In genomic region chr2:70089946-70090523, GRCh38 we compare ENCODE assay signal across 8 cellular contexts. TPM values are rescaled to one million over a fixed set of nuclear protein-coding genes. Genes with fewer than 3 reads are reported as not detected.
DNase-seq lines count a peak whose midpoint lies in the region; ATAC-seq and TF ChIP-seq lines count a peak whose summit lies in the region.

No MANE protein-coding gene starts in this region.

- H3K36me3 Mint-ChIP-seq in natural killer cell: peaks cover 6% of the 10 kb centered on the region

- no peak for TF ChIP-seq CTCF in natural killer cell (IDR thresholded peaks at IDR 0.05)

- H3K4me3 Mint-ChIP-seq in natural killer cell: peak overlapping the region; percentile 97

- H4K20me1 ChIP-seq in BLaER1 treated with 17β-estradiol and CSF1 and Interleukin-3, amounts not matched to agents 10 nM and 100 nM: peaks cover 0 to 7% (median 0%) of the 10 kb centered on the region in 11 experiments; a peak in 3 of 22 replicates

- H3K9me3 ChIP-seq in BLaER1 treated with 17β-estradiol and CSF1 and Interleukin-3, amounts not matched to agents 10 nM and 100 nM (replicated peaks in 1 of 11): peaks cover 0 to 3% (median 0%) of the 10 kb centered on the region in 11 experiments; a peak in 2 of 22 replicates
- no peaks in the 10 kb centered on the region for H3K9me3 ChIP-seq in KOPT-K1 (ENCODE audit: insufficient read depth, low read length, poor library complexity, severe bottlenecking)

- H3K9me3 Mint-ChIP-seq in natural killer cell: no peaks in the 10 kb centered on the region

- H3K36me3 ChIP-seq in BLaER1 treated with 17β-estradiol and CSF1 and Interleukin-3, amounts not matched to agents 10 nM and 100 nM: peaks cover 8 to 21% (median 15%) of the 10 kb centered on the region in 11 experiments; a peak in 18 of 22 replicates
- H3K36me3 ChIP-seq in KOPT-K1 (ENCODE audit: insufficient read depth, low read length): peaks cover 30% of the 10 kb centered on the region

- peak overlapping the region; percentile 86 to 98 (median 92); a peak in 19 of 20 replicates for H3K4me3 ChIP-seq in BLaER1 treated with 17β-estradiol and CSF1 and Interleukin-3, amounts not matched to agents 10 nM and 100 nM

- H3K9ac ChIP-seq in BLaER1 treated with 17β-estradiol and CSF1 and Interleukin-3, amounts not matched to agents 10 nM and 100 nM: peak overlapping the region; percentile 51 to 100 (median 99)

- no peaks in the 10 kb centered on the region for H3K27me3 Mint-ChIP-seq in natural killer cell (ENCODE audit: low read depth in 2 of 2)

- peak; percentile 56 for DNase-seq in cerebellar cortex (ENCODE audit: low spot score)
- DNase-seq in natural killer cell: no peak
- DNase-seq in dedifferentiated amniotic fluid mesenchymal stem cell (ENCODE audit: extremely low spot score): no peak

- H3K27ac ChIP-seq in BLaER1 treated with 17β-estradiol and CSF1 and Interleukin-3, amounts not matched to agents 10 nM and 100 nM: peak overlapping the region; percentile 99 to 100 (median 100); a peak in 20 of 22 replicates
- H3K27ac ChIP-seq in KOPT-K1 (ENCODE audit: low read depth, low read length, poor library complexity, severe bottlenecking): peak overlapping the region; percentile 100

- peak overlapping the region; percentile 99 to 100 for H3K27ac Mint-ChIP-seq in natural killer cell

- peaks cover 69 to 80% of the 10 kb centered on the region in 2 donors for H3K4me1 Mint-ChIP-seq in natural killer cell

- intact Hi-C loops in natural killer cell (cut with micrococcal nuclease): loop anchor here (5.0 kb wide), 2 partner anchors 202 to 263 kb away; partner anchors contain the start of genes GMCL1 and SNRPG

- no peaks in the 10 kb centered on the region for H3K27me3 ChIP-seq in BLaER1 treated with 17β-estradiol and CSF1 and Interleukin-3, amounts not matched to agents 10 nM and 100 nM

- no peak for ATAC-seq in natural killer cell
- ATAC-seq in GM21423 (IDR thresholded peaks at IDR 0.05; ENCODE audit: unreplicated experiment): no peak
- no peak for ATAC-seq in HG03432 (IDR thresholded peaks at IDR 0.05; ENCODE audit: unreplicated experiment)
- ATAC-seq in HG02981 (IDR thresholded peaks at IDR 0.05; ENCODE audit: unreplicated experiment): no peak

- peaks cover 46 to 66% (median 58%) of the 10 kb centered on the region in 10 experiments for H3K4me1 ChIP-seq in BLaER1 treated with 17β-estradiol and CSF1 and Interleukin-3, amounts not matched to agents 10 nM and 100 nM

- H3K4me2 ChIP-seq in BLaER1 treated with 17β-estradiol and CSF1 and Interleukin-3, amounts not matched to agents 10 nM and 100 nM: peak overlapping the region; percentile 81 to 99 (median 94)

RNA-seq across cellular contexts. Expression of gene PCBP1, which starts 2.8 kb away (rescaled TPM):
- total RNA-seq in natural killer cell: 100 to 1,000 TPM; 329 to 358 (median 352) TPM
